ENCODE assay signal across 8 cellular contexts in the genomic region with DNA sequence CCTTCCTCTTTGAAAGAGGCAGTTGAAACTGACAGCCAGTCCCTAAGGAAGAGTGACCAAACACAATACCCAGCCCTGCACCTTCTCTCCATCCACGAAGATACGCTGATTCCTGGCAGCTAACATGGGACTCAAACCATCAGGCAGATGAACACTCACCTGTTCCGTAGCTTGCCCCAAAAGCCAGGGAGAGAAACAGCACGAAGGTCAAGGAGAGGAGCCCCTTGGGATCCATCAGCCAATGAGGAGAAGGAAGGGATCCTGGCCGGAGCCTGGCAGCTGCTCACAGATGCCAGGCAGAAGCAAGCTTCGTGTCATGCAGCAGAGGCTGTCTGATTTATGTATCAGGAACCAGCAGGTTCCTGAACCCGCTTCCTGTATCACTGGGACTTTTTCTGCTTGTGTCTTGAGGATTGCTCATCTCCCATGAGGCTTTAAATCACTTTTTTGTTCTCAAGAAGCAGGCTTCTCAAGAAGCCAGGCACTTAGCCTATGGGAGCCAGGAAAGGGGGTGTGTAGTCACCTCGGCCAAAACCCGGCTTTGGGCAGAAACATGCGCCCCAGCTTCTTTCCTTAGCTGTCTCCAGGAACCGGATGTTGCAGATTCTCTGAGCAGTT. TPM values are rescaled to one million over a fixed set of nuclear protein-coding genes. Genes with fewer than 3 reads are reported as not detected.
DNase-seq lines count a peak whose midpoint lies in the region; ATAC-seq, FAIRE-seq and TF ChIP-seq lines count a peak whose summit lies in the region.

Gene SLAMF1 (minus strand): TSS at position 334 of the 618 bp plus-strand sequence. CDS start 99 bp downstream, at position 235.

- peak; percentile 65 for ATAC-seq in GM19395 (IDR thresholded peaks at IDR 0.05; ENCODE audit: unreplicated experiment)
- ATAC-seq in stimulated activated naive CD8-positive, alpha-beta T cell treated with anti-CD3 and anti-CD28 coated beads, Interleukin-15, Interleukin-2, amounts not matched to agents 100 U/mL and 50 U/mL, for 24 hours, result peak; percentile 83
- no peak for ATAC-seq in HG03280 (IDR thresholded peaks at IDR 0.05; ENCODE audit: unreplicated experiment)

- H3K4me1 ChIP-seq in kidney (ENCODE audit: control insufficient read depth in 1 of 2, insufficient read depth in 1 of 2, low read depth in 1 of 2, low read length in 2 of 2), result peaks cover 0 to 2% of the 10 kb centered on the region in 2 donors

- no peak for FAIRE-seq in kidney (lab: Jason Lieb, UNC)

- H3K27ac ChIP-seq in kidney (ENCODE audit: low read depth in 2 of 2, low read length in 2 of 2), result no peak within 1 kb of the TSS

- intact Hi-C loops in kidney (cut with DNase I), result no loop called here

- no peaks in the 10 kb centered on the region for H3K27me3 Mint-ChIP-seq in activated naive CD8-positive, alpha-beta T cell treated with anti-CD3 and anti-CD28 coated beads for 36 hours

- no peak for TF ChIP-seq CTCF in kidney (IDR thresholded peaks at IDR 0.05; ENCODE audit: borderline replicate concordance, extremely low read depth, insufficient read depth)

- H3K4me3 ChIP-seq in kidney (ENCODE audit: low read length in 2 of 2), result no peak within 1 kb of the TSS

- peaks cover 64% of the 10 kb centered on the region for H3K36me3 Mint-ChIP-seq in activated naive CD8-positive, alpha-beta T cell treated with anti-CD3 and anti-CD28 coated beads for 36 hours

- H3K4me3 Mint-ChIP-seq in activated naive CD8-positive, alpha-beta T cell treated with anti-CD3 and anti-CD28 coated beads for 36 hours, result peak within 1 kb of the TSS; percentile 96

- H3K9me3 ChIP-seq in kidney (ENCODE audit: control insufficient read depth in 1 of 2, low read length in 2 of 2), result no peaks in the 10 kb centered on the region

- peak within 1 kb of the TSS; percentile 98 for H3K27ac Mint-ChIP-seq in activated naive CD8-positive, alpha-beta T cell treated with anti-CD3 and anti-CD28 coated beads for 36 hours

- DNase-seq in CD1c-positive myeloid dendritic cell (ENCODE audit: extremely low spot score) (peak; percentile 87), HT1080 (ENCODE audit: low read depth) (peak; percentile 29), activated gamma-delta T cell (lab: John Stamatoyannopoulos, UW) (no peak), kidney (no peak)
- DNase-seq in activated naive CD8-positive, alpha-beta T cell treated with anti-CD3 and anti-CD28 coated beads for 36 hours, result peak; percentile 39
- DNase-seq in stimulated activated naive CD8-positive, alpha-beta T cell treated with anti-CD3 and anti-CD28 coated beads, Interleukin-15, Interleukin-2, amounts not matched to agents 100 U/mL and 50 U/mL, for 24 hours, result peak; percentile 66

- peaks cover 61% of the 10 kb centered on the region for H3K4me1 Mint-ChIP-seq in activated naive CD8-positive, alpha-beta T cell treated with anti-CD3 and anti-CD28 coated beads for 36 hours

- no peak within 1 kb of the TSS for H3K9ac ChIP-seq in kidney (ENCODE audit: low read length in 2 of 2)

- no peaks in the 10 kb centered on the region for H3K36me3 ChIP-seq in kidney (ENCODE audit: control insufficient read depth in 1 of 2, insufficient read depth in 2 of 2, low read length in 2 of 2)

- H3K9me3 Mint-ChIP-seq in activated naive CD8-positive, alpha-beta T cell treated with anti-CD3 and anti-CD28 coated beads for 36 hours, result peaks cover 4% of the 10 kb centered on the region

RNA-seq across cellular contexts. Expression of gene SLAMF1, which starts in this region (rescaled TPM):
- total RNA-seq in HT1080 (2014; rRNA removed; shearing (Covaris generic)), result 0.03 TPM in 1 of 2 replicates, not detected in the other
- not detected in 2 replicates for polyA plus RNA-seq in HT1080 (2015; cell fraction: cytosol; rRNA removed)
- not detected in 2 replicates for polyA plus RNA-seq in HT1080 (2015; cell fraction: nucleus; rRNA removed)
- 10 to 100 TPM; 39.8 to 41.6 TPM for total RNA-seq in activated naive CD8-positive, alpha-beta T cell treated with anti-CD3 and anti-CD28 coated beads for 36 hours
- 3.3 TPM for total RNA-seq in kidney
- polyA plus RNA-seq in kidney (ENCODE audit: insufficient read depth, low read depth, low replicate concordance), result 0.13 TPM

Comparison
In these comparisons a context has a peak if more than half of its experiments do, and no peak if none do; other contexts are left out.
1. Peak in DNase-seq in HT1080; RNA of the gene not detected or under 1 TPM.
2. DNase-seq: peak in CD1c-positive myeloid dendritic cell (single experiment), activated naive CD8-positive, alpha-beta T cell treated with anti-CD3 and anti-CD28 coated beads for 36 hours (single experiment) and stimulated activated naive CD8-positive, alpha-beta T cell treated with anti-CD3 and anti-CD28 coated beads, Interleukin-15, Interleukin-2, amounts not matched to agents 100 U/mL and 50 U/mL, for 24 hours (single experiment); none in activated gamma-delta T cell (single experiment) and kidney (single experiment).